Comparison of ENCODE assay signal across 15 cellular contexts in genomic region chr18:35620765-35621164, GRCh38. TPM values are rescaled to one million over a fixed set of nuclear protein-coding genes. Genes with fewer than 3 reads are reported as not detected.
DNase-seq lines count a peak whose midpoint lies in the region; ATAC-seq and TF ChIP-seq lines count a peak whose summit lies in the region.
"Had no signal": no experiment of that assay in that cellular context is flagged by ENCODE, and none has a peak within 500 bp of the region (broad histone marks: within the 10 kb centered on the region; RNA-seq: fewer than 3 reads in every experiment).

No MANE protein-coding gene starts in this region.

- H3K27ac ChIP-seq in right atrium auricular region: no peak overlapping the region
- H3K27ac ChIP-seq in transverse colon: peak overlapping the region in 3 of 4 donors; percentile 22 to 45 (median 25)
- H3K27ac ChIP-seq: SJSA1 had no signal

- in situ Hi-C loops in transverse colon (cut with MboI; ENCODE audit: low pct_ligation_motif_present in 1 of 4, low pct_unique_long_range_greater_than_20kb in 1 of 4, low sequenced_read_pairs in 3 of 4): no loop called here

- H3K9me3 ChIP-seq in right atrium auricular region (no peaks in the 10 kb centered on the region), transverse colon (no peaks in the 10 kb centered on the region)
- H3K9me3 ChIP-seq: A549 had no signal

- H3K27me3 ChIP-seq in right atrium auricular region (no peaks in the 10 kb centered on the region), transverse colon (no peaks in the 10 kb centered on the region)
- H3K27me3 ChIP-seq: SJSA1 had no signal

- H3K36me3 ChIP-seq in right atrium auricular region (no peaks in the 10 kb centered on the region), transverse colon (no peaks in the 10 kb centered on the region)
- H3K36me3 ChIP-seq: SJSA1 had no signal

- H3K4me1 ChIP-seq in right atrium auricular region (peaks cover 0 to 54% of the 10 kb centered on the region in 2 donors), transverse colon (peaks cover 12 to 65% (median 29%) of the 10 kb centered on the region in 4 donors)

- WGBS in transverse colon (ENCODE audit: low coverage in 1 of 2), 2 donors: 49 to 50% methylated on average over 3 of the region's 3 CpGs

- ATAC-seq in Right ventricle myocardium inferior (peak; percentile 62), left colon (peak; percentile 83), HG02610 (IDR thresholded peaks at IDR 0.05; ENCODE audit: unreplicated experiment) (no peak)
- ATAC-seq: A549; activated naive CD8-positive, alpha-beta T cell treated with anti-CD3 and anti-CD28 coated beads, Interleukin-2, amount 50 U/mL, for 24 hours; GM12878; PC-3 had no signal

- TF ChIP-seq CTCF in right atrium auricular region (IDR thresholded peaks at IDR 0.05) (no peak), transverse colon (IDR thresholded peaks at IDR 0.05) (no peak)

- DNase-seq in Right ventricle myocardium inferior (ENCODE audit: missing footprints) (no peak), right atrium auricular region (ENCODE audit: low spot score) (no peak), dermis blood vessel endothelial cell (peak; percentile 77), left colon (peak; percentile 27 to 53), transverse colon (peak; percentile 51), Kasumi-1 (lab: John Stamatoyannopoulos, UW) (no peak), NCI-H226 (no peak)
- DNase-seq: activated CD4-positive, alpha-beta T cell treated with anti-CD3 and anti-CD28 coated beads, Interleukin-2, amount 10 ng/mL, durations not matched to agents 24 days and 14 days; activated naive CD8-positive, alpha-beta T cell treated with anti-CD3 and anti-CD28 coated beads, Interleukin-2, amount 50 U/mL, for 24 hours; NCI-H1694; PC-3 had no signal

- TF ChIP-seq POLR2A in transverse colon (IDR thresholded peaks at IDR 0.05): no peak

- TF ChIP-seq EP300 in transverse colon (IDR thresholded peaks at IDR 0.05; ENCODE audit: low read depth): no peak

- H3K4me3 ChIP-seq in right atrium auricular region (no peak overlapping the region), transverse colon (no peak overlapping the region)
- H3K4me3 ChIP-seq: A549, GM12878, SJSA1 had no signal

- intact Hi-C loops in Right ventricle myocardium inferior (cut with DNase I): no loop called here
- intact Hi-C loops in left colon (cut with DNase I, micrococcal nuclease): no loop called here
- intact Hi-C loops in transverse colon (cut with DNase I; ENCODE audit: low total_unique reads): no loop called here

RNA-seq across cellular contexts. Expression of gene GALNT1, which starts 39.2 kb away (rescaled TPM):
- 53.2 TPM for total RNA-seq in Right ventricle myocardium inferior
- total RNA-seq in right atrium auricular region: 10 to 100 TPM; 29.6 to 35.2 TPM
- total RNA-seq in dermis blood vessel endothelial cell: 317 and 436 TPM in 2 replicates
- total RNA-seq in left colon: 100 to 1,000 TPM; 121 to 143 TPM
- 10 to 100 TPM; 21.7 to 86.8 (median 57.6) TPM for total RNA-seq in transverse colon

Comparison
In these comparisons a context has a peak if more than half of its experiments do, and no peak if none do; other contexts are left out.
1. DNase-seq: peak in dermis blood vessel endothelial cell (single experiment), left colon (2 of 2) and transverse colon (single experiment); none in Right ventricle myocardium inferior (single experiment), right atrium auricular region (single experiment), Kasumi-1 (0 of 2) and NCI-H226 (single experiment).
2. H3K27ac ChIP-seq: peak in transverse colon (3 of 4); none in right atrium auricular region (0 of 2).